8 cellular contexts compared by ENCODE assay signal in genomic region chr17:31269597-31269996, GRCh38. TPM values are rescaled to one million over a fixed set of nuclear protein-coding genes. Genes with fewer than 3 reads are reported as not detected.
DNase-seq lines count a peak whose midpoint lies in the region; ATAC-seq and TF ChIP-seq lines count a peak whose summit lies in the region.

No MANE protein-coding gene starts in this region.

- H3K9me3 ChIP-seq in SJSA1 (replicated peaks), result no peaks in the 10 kb centered on the region

- peak; percentile 99 for DNase-seq in EH (ENCODE audit: low read depth)
- DNase-seq in SJSA1 (ENCODE audit: low read depth in 1 of 2, low spot score in 2 of 2), result peak; percentile 91 to 93
- DNase-seq in fibroblast of peridontal ligament (ENCODE audit: extremely low read depth), result peak; percentile 100
- DNase-seq in osteocyte (ENCODE audit: extremely low spot score, unreplicated experiment), result no peak
- no peak for DNase-seq in activated effector memory CD4-positive, alpha-beta T cell treated with anti-CD3 and anti-CD28 coated beads, Interleukin-2, amount 50 U/mL, for 16 hours

- H3K9me3 Mint-ChIP-seq in osteocyte (ENCODE audit: unreplicated experiment), result peaks cover under 1% of the 10 kb centered on the region

- no peaks in the 10 kb centered on the region for H3K27me3 ChIP-seq in SJSA1 (replicated peaks)

- H3K27ac Mint-ChIP-seq in osteocyte (ENCODE audit: unreplicated experiment), result peak overlapping the region; percentile 85

- no peak for ATAC-seq in HG03095 (IDR thresholded peaks at IDR 0.05; ENCODE audit: unreplicated experiment)
- ATAC-seq in HG02642 (IDR thresholded peaks at IDR 0.05; ENCODE audit: poor library complexity, unreplicated experiment), result no peak
- no peak for ATAC-seq in HG03442 (IDR thresholded peaks at IDR 0.05; ENCODE audit: unreplicated experiment)

- H3K27me3 Mint-ChIP-seq in osteocyte (ENCODE audit: unreplicated experiment), result no peaks in the 10 kb centered on the region

- H3K4me3 ChIP-seq in SJSA1, result no peak overlapping the region

- H3K4me3 Mint-ChIP-seq in osteocyte (ENCODE audit: unreplicated experiment), result no peak overlapping the region

- peaks cover 54% of the 10 kb centered on the region for H3K36me3 Mint-ChIP-seq in osteocyte (ENCODE audit: unreplicated experiment)

- H3K36me3 ChIP-seq in SJSA1, result peaks cover 56% of the 10 kb centered on the region

- H3K27ac ChIP-seq in SJSA1, result peak overlapping the region; percentile 80

- TF ChIP-seq CTCF in osteocyte (IDR thresholded peaks at IDR 0.05), result no peak

- peaks cover 40% of the 10 kb centered on the region for H3K4me1 Mint-ChIP-seq in osteocyte (ENCODE audit: unreplicated experiment)

- H3K4me1 ChIP-seq in SJSA1 (replicated peaks), result peaks cover 40% of the 10 kb centered on the region

RNA-seq across cellular contexts. Expression of gene OMG, which starts 27.4 kb away (rescaled TPM):
- total RNA-seq in SJSA1 (2014; rRNA removed; shearing (Covaris generic)), result not detected in 2 replicates
- not detected in 2 replicates for total RNA-seq in osteocyte

RNA-seq across cellular contexts. Expression of gene EVI2B, which starts 44.3 kb away (rescaled TPM):
- total RNA-seq in SJSA1 (2014; rRNA removed; shearing (Covaris generic)), result 0.47 and 1.2 TPM in 2 replicates
- not detected in 2 replicates for total RNA-seq in osteocyte

RNA-seq across cellular contexts. Expression of gene EVI2A, which starts 51.8 kb away (rescaled TPM):
- total RNA-seq in SJSA1 (2014; rRNA removed; shearing (Covaris generic)), result 7.6 and 10.7 TPM in 2 replicates
- not detected in 2 replicates for total RNA-seq in osteocyte

Comparison
In these comparisons a context has a peak if more than half of its experiments do, and no peak if none do; other contexts are left out.
1. DNase-seq: peak in EH (single experiment), SJSA1 (2 of 2) and fibroblast of peridontal ligament (single experiment); none in osteocyte (single experiment) and activated effector memory CD4-positive, alpha-beta T cell treated with anti-CD3 and anti-CD28 coated beads, Interleukin-2, amount 50 U/mL, for 16 hours (single experiment).